In genomic region chr2:96252526-96252925, GRCh38 we compare ENCODE assay signal across 1 cellular context.
TF ChIP-seq lines count a peak whose summit lies in the region.

No MANE protein-coding gene starts in this region.

TF ChIP-seq in HCT116, 20 proteins besides CTCF, POLR2A, EP300 and RAD21 (continued from another document):
- TF ChIP-seq POLR2AphosphoS5 (IDR thresholded peaks at IDR 0.05; ENCODE audit: low read depth, low read length) (no peak), EZH2phosphoT487 (IDR thresholded peaks at IDR 0.05; ENCODE audit: borderline replicate concordance) (no peak), CEBPB (IDR thresholded peaks at IDR 0.05; ENCODE audit: low read depth) (no peak), EZH2 (IDR thresholded peaks at IDR 0.05) (no peak), TCF7L2 (IDR thresholded peaks at IDR 0.05; ENCODE audit: borderline replicate concordance, extremely low read depth, insufficient read depth, insufficient read length) (no peak), JUND (IDR thresholded peaks at IDR 0.05) (no peak), ZBTB33 (IDR thresholded peaks at IDR 0.05; ENCODE audit: extremely low read depth, insufficient replicate concordance, low read length) (no peak), YY1 (IDR thresholded peaks at IDR 0.05; ENCODE audit: extremely low read depth, insufficient replicate concordance, low read depth, low read length) (no peak), SRF (IDR thresholded peaks at IDR 0.05; ENCODE audit: low read depth) (no peak), EGR1 (IDR thresholded peaks at IDR 0.05; ENCODE audit: low read depth) (no peak), REST (IDR thresholded peaks at IDR 0.05; ENCODE audit: low read depth) (no peak), SIN3A (IDR thresholded peaks at IDR 0.05; ENCODE audit: low read depth) (no peak)
